ENCODE assay signal across 23 cellular contexts in genomic region chr7:117774943-117775342, GRCh38.
A peak's percentile ranks its signal among the peaks of the same experiment; 100 is the strongest.
DNase-seq lines count a peak whose midpoint lies in the region; ATAC-seq lines count a peak whose summit lies in the region.
"Had no signal": no experiment of that assay in that cellular context is flagged by ENCODE, and none has a peak within 500 bp of the region (broad histone marks: within the 10 kb centered on the region; RNA-seq: fewer than 3 reads in every experiment).

No MANE protein-coding gene starts in this region.

- H3K27me3 ChIP-seq in layer of hippocampus (ENCODE audit: control insufficient read depth, insufficient read depth, low read length), result no peaks in the 10 kb centered on the region

- H3K4me3 Mint-ChIP-seq in immature natural killer cell, result no peak overlapping the region
- H3K4me3 Mint-ChIP-seq: CD4-positive, CD25-positive, alpha-beta regulatory T cell; GM23338; HFFc6 had no signal

- no peaks in the 10 kb centered on the region for H3K36me3 Mint-ChIP-seq in immature natural killer cell
- H3K36me3 Mint-ChIP-seq: CD4-positive, CD25-positive, alpha-beta regulatory T cell had no signal

- H3K9me3 Mint-ChIP-seq in immature natural killer cell, result peaks cover 0 to 6% (median 0%) of the 10 kb centered on the region in 6 donors
- H3K9me3 Mint-ChIP-seq: GM23338 had no signal

- H3K27ac ChIP-seq in cingulate gyrus (ENCODE audit: low read depth, low read length), result peak overlapping the region; percentile 35
- H3K27ac ChIP-seq in layer of hippocampus (ENCODE audit: low read depth, low read length), result peak overlapping the region; percentile 38
- H3K27ac ChIP-seq: RWPE1 had no signal

- H3K27ac Mint-ChIP-seq in immature natural killer cell, result no peak overlapping the region
- H3K27ac Mint-ChIP-seq: CD4-positive, CD25-positive, alpha-beta regulatory T cell; GM23338; HFFc6 had no signal

- DNase-seq in NCI-H2029 treated with DMSO at 0.1 percent for 48 hours (lab: John Stamatoyannopoulos, UW), result peak; percentile 12
- DNase-seq in NCI-H2029 (lab: John Stamatoyannopoulos, UW), result no peak
- DNase-seq in LHCN-M2 (ENCODE audit: low read depth), result peak; percentile 30
- DNase-seq in immature natural killer cell, result no peak
- DNase-seq: CD4-positive, CD25-positive, alpha-beta regulatory T cell; HFFc6; IMR-90; KG1; NCI-H1048; NCI-H1436; NCI-H187; NCI-H2107; NCI-H526 treated with DMSO at 0.1 percent for 48 hours; SIG-M5; SK-N-SH; SW 1271 had no signal

- H3K4me1 Mint-ChIP-seq in immature natural killer cell, result peaks cover 5% of the 10 kb centered on the region in 2 donors

- peaks cover 0 to 2% (median 0%) of the 10 kb centered on the region in 3 donors for H3K27me3 Mint-ChIP-seq in immature natural killer cell (ENCODE audit: low read depth in 3 of 3)

- ATAC-seq in GM19397 (IDR thresholded peaks at IDR 0.05; ENCODE audit: unreplicated experiment) (no peak), HG03280 (IDR thresholded peaks at IDR 0.05; ENCODE audit: unreplicated experiment) (no peak)
- ATAC-seq: GM23338, Panc1 had no signal

Comparison
In these comparisons a context has a peak if more than half of its experiments do, and no peak if none do; other contexts are left out.
1. DNase-seq: peak in NCI-H2029 treated with DMSO at 0.1 percent for 48 hours (single experiment) and LHCN-M2 (single experiment); none in NCI-H2029 (single experiment) and immature natural killer cell (0 of 3).